Comparison of ENCODE assay signal across 9 cellular contexts in genomic region chr2:172000696-172001361, GRCh38. TPM values are rescaled to one million over a fixed set of nuclear protein-coding genes. Genes with fewer than 3 reads are reported as not detected.
A peak's percentile ranks its signal among the peaks of the same experiment; 100 is the strongest.
DNase-seq lines count a peak whose midpoint lies in the region; ATAC-seq and TF ChIP-seq lines count a peak whose summit lies in the region.
"Had no signal": no experiment of that assay in that cellular context is flagged by ENCODE, and none has a peak within 500 bp of the region (broad histone marks: within the 10 kb centered on the region; RNA-seq: fewer than 3 reads in every experiment).

No MANE protein-coding gene starts in this region.

- H3K9me3 Mint-ChIP-seq in activated naive CD4-positive, alpha-beta T cell treated with anti-CD3 and anti-CD28 coated beads, Interleukin-2, amount 50 U/mL, for 24 hours = no peaks in the 10 kb centered on the region
- H3K9me3 Mint-ChIP-seq in activated CD4-positive, alpha-beta memory T cell treated with anti-CD3 and anti-CD28 coated beads, Interleukin-2, amount 10 ng/mL, durations not matched to agents 7 days and 5 days = no peaks in the 10 kb centered on the region

- DNase-seq in activated naive CD4-positive, alpha-beta T cell (lab: John Stamatoyannopoulos, UW) = no peak
- no peak for DNase-seq in activated CD4-positive, alpha-beta memory T cell treated with anti-CD3 and anti-CD28 coated beads, Interleukin-2, amount 10 ng/mL, durations not matched to agents 7 days and 5 days
- DNase-seq in thoracic aorta (ENCODE audit: low spot score) = no peak
- no peak for DNase-seq in GM20000 (ENCODE audit: low spot score)
- DNase-seq in stimulated activated CD4-positive, alpha-beta T cell treated with anti-CD3 and anti-CD28 coated beads, Interleukin-1b, Interleukin-23, amount 100 ng/mL, for 48 hours = no peak
- no peak for DNase-seq in NCI-H2196 (lab: John Stamatoyannopoulos, UW; ENCODE audit: unreplicated experiment)
- DNase-seq: GDM1 had no signal

- no peak for TF ChIP-seq CTCF in thoracic aorta (IDR thresholded peaks at IDR 0.05)
- TF ChIP-seq CTCF in GM20000 (IDR thresholded peaks at IDR 0.05; ENCODE audit: extremely low read depth, missing control alignments) = no peak

- POLR2A ChIA-PET in activated CD4-positive, alpha-beta memory T cell treated with anti-CD3 and anti-CD28 coated beads, Interleukin-2, amount 10 ng/mL, durations not matched to agents 7 days and 5 days (lab: Charles Lee) = interaction anchor here (1.0 to 1.8 kb wide), 3 partner anchors 49 to 101 kb away, joined by 3 to 7 read pairs (median 4); partner anchors contain the start of gene HAT1

- no peaks in the 10 kb centered on the region for H3K27me3 Mint-ChIP-seq in activated naive CD4-positive, alpha-beta T cell treated with anti-CD3 and anti-CD28 coated beads, Interleukin-2, amount 50 U/mL, for 24 hours
- H3K27me3 Mint-ChIP-seq in activated CD4-positive, alpha-beta memory T cell treated with anti-CD3 and anti-CD28 coated beads, Interleukin-2, amount 10 ng/mL, durations not matched to agents 7 days and 5 days = peaks cover 10% of the 10 kb centered on the region

- CTCF ChIA-PET in activated CD4-positive, alpha-beta memory T cell treated with anti-CD3 and anti-CD28 coated beads, Interleukin-2, amount 10 ng/mL, durations not matched to agents 7 days and 5 days (lab: Charles Lee) = interaction anchor here (0.8 to 1.2 kb wide), 2 partner anchors 12 to 78 kb away, joined by 3 read pairs; partner anchors contain the start of gene HAT1

- peak overlapping the region; percentile 85 for H3K4me3 Mint-ChIP-seq in activated naive CD4-positive, alpha-beta T cell treated with anti-CD3 and anti-CD28 coated beads, Interleukin-2, amount 50 U/mL, for 24 hours
- H3K4me3 Mint-ChIP-seq in activated CD4-positive, alpha-beta memory T cell treated with anti-CD3 and anti-CD28 coated beads, Interleukin-2, amount 10 ng/mL, durations not matched to agents 7 days and 5 days = peak overlapping the region; percentile 95

- H3K36me3 Mint-ChIP-seq in activated naive CD4-positive, alpha-beta T cell treated with anti-CD3 and anti-CD28 coated beads, Interleukin-2, amount 50 U/mL, for 24 hours = peaks cover 2% of the 10 kb centered on the region
- H3K36me3 Mint-ChIP-seq in activated CD4-positive, alpha-beta memory T cell treated with anti-CD3 and anti-CD28 coated beads, Interleukin-2, amount 10 ng/mL, durations not matched to agents 7 days and 5 days (ENCODE audit: low read depth) = no peaks in the 10 kb centered on the region

- H3K9me3 ChIP-seq in iPS-20b (ENCODE audit: insufficient read depth, low read depth, low read length) (no peaks in the 10 kb centered on the region), thoracic aorta (no peaks in the 10 kb centered on the region)

- H3K4me1 ChIP-seq in iPS-20b (ENCODE audit: insufficient read depth, low read length) (peaks cover 4% of the 10 kb centered on the region; the same call in 1 of the 2 replicates), thoracic aorta (ENCODE audit: control insufficient read depth in 1 of 2, low read depth in 2 of 2) (peaks cover 5 to 12% of the 10 kb centered on the region in 2 donors)

- no peak for ATAC-seq in thoracic aorta (ENCODE audit: insufficient number of reproducible peaks, low FRiP score, low read depth)

- no peaks in the 10 kb centered on the region for H3K36me3 ChIP-seq in iPS-20b (ENCODE audit: insufficient read depth, low read depth, low read length)
- no peaks in the 10 kb centered on the region for H3K36me3 ChIP-seq in thoracic aorta

- H3K27me3 ChIP-seq in iPS-20b (ENCODE audit: insufficient read depth, low read length) = peaks cover 18% of the 10 kb centered on the region
- no peaks in the 10 kb centered on the region for H3K27me3 ChIP-seq in thoracic aorta (replicated peaks; ENCODE audit: insufficient read depth)

- H3K9ac ChIP-seq in iPS-20b (ENCODE audit: low read depth, low read length) = peak overlapping the region; percentile 86; the same call in 1 of the 2 replicates

- H3K27ac Mint-ChIP-seq in activated naive CD4-positive, alpha-beta T cell treated with anti-CD3 and anti-CD28 coated beads, Interleukin-2, amount 50 U/mL, for 24 hours = peak overlapping the region; percentile 92
- peak overlapping the region; percentile 71 for H3K27ac Mint-ChIP-seq in activated CD4-positive, alpha-beta memory T cell treated with anti-CD3 and anti-CD28 coated beads, Interleukin-2, amount 10 ng/mL, durations not matched to agents 7 days and 5 days

- peaks cover 28% of the 10 kb centered on the region for H3K4me1 Mint-ChIP-seq in activated naive CD4-positive, alpha-beta T cell treated with anti-CD3 and anti-CD28 coated beads, Interleukin-2, amount 50 U/mL, for 24 hours
- peaks cover 29% of the 10 kb centered on the region for H3K4me1 Mint-ChIP-seq in activated CD4-positive, alpha-beta memory T cell treated with anti-CD3 and anti-CD28 coated beads, Interleukin-2, amount 10 ng/mL, durations not matched to agents 7 days and 5 days

- H3K27ac ChIP-seq in iPS-20b (ENCODE audit: low read length) (peak overlapping the region; percentile 67), thoracic aorta (no peak overlapping the region)

- H3K4me3 ChIP-seq in iPS-20b (ENCODE audit: low read length) = peak overlapping the region; percentile 76
- H3K4me3 ChIP-seq in thoracic aorta = peak overlapping the region; percentile 73

RNA-seq across cellular contexts. Expression of gene METAP1D, which starts 1.1 kb away (rescaled TPM):
- 1 to 10 TPM; 2.8 to 2.9 TPM for total RNA-seq in activated CD4-positive, alpha-beta memory T cell treated with anti-CD3 and anti-CD28 coated beads, Interleukin-2, amount 10 ng/mL, durations not matched to agents 7 days and 5 days
- total RNA-seq in thoracic aorta = 10 to 100 TPM in 1 of 2 donors, 1 to 10 TPM in 1; 3.2 to 10.8 TPM
